In genomic region chr7:129208667-129209066, GRCh38 we compare ENCODE assay signal across 22 cellular contexts. TPM values are rescaled to one million over a fixed set of nuclear protein-coding genes. Genes with fewer than 3 reads are reported as not detected.
"Had no signal": no experiment of that assay in that cellular context is flagged by ENCODE, and none has a peak within 500 bp of the region (broad histone marks: within the 10 kb centered on the region; RNA-seq: fewer than 3 reads in every experiment).

No MANE protein-coding gene starts in this region.

- H3K4me1 Mint-ChIP-seq: activated naive CD8-positive, alpha-beta T cell treated with anti-CD3 and anti-CD28 coated beads, Interleukin-2, amount 50 U/mL, for 24 hours had no signal

- ATAC-seq: activated CD4-positive, CD25-positive, alpha-beta regulatory T cell treated with anti-CD3 and anti-CD28 coated beads, Interleukin-2, amount 50 U/mL, for 24 hours; activated CD8-positive, alpha-beta T cell treated with anti-CD3 and anti-CD28 coated beads for 36 hours; activated naive CD4-positive, alpha-beta T cell treated with anti-CD3 and anti-CD28 coated beads, Interleukin-2, amount 50 U/mL, for 72 hours; activated naive CD8-positive, alpha-beta T cell treated with anti-CD3 and anti-CD28 coated beads, Interleukin-2, amount 50 U/mL, for 24 hours; body of pancreas; PC-3; SK-N-SH treated with all-trans-retinoic acid at 6 μM for 48 hours had no signal

- H3K27ac Mint-ChIP-seq: activated CD8-positive, alpha-beta T cell treated with anti-CD3 and anti-CD28 coated beads for 36 hours; activated naive CD4-positive, alpha-beta T cell treated with anti-CD3 and anti-CD28 coated beads, Interleukin-2, amount 50 U/mL, for 72 hours; activated naive CD8-positive, alpha-beta T cell treated with anti-CD3 and anti-CD28 coated beads, Interleukin-2, amount 50 U/mL, for 24 hours; activated T-helper 1 cell treated with anti-CD3 and anti-CD28 coated beads, Interleukin-12 subunit alpha, Interleukin-12 subunit beta, Interleukin-2, Interleukin-4 antibody, amounts not matched to agents 30 ng/mL and 10 ng/mL and 1 ng/mL, durations not matched to agents 14 hours and 24 hours and 36 hours had no signal

- H3K4me3 Mint-ChIP-seq: activated CD8-positive, alpha-beta T cell treated with anti-CD3 and anti-CD28 coated beads for 36 hours; activated naive CD8-positive, alpha-beta T cell treated with anti-CD3 and anti-CD28 coated beads, Interleukin-2, amount 50 U/mL, for 24 hours; activated T-helper 1 cell treated with anti-CD3 and anti-CD28 coated beads, Interleukin-12 subunit alpha, Interleukin-12 subunit beta, Interleukin-2, Interleukin-4 antibody, amounts not matched to agents 30 ng/mL and 10 ng/mL and 1 ng/mL, durations not matched to agents 14 hours and 24 hours and 36 hours had no signal

- H3K36me3 Mint-ChIP-seq: activated naive CD4-positive, alpha-beta T cell treated with anti-CD3 and anti-CD28 coated beads, Interleukin-2, amount 50 U/mL, for 72 hours had no signal

- DNase-seq: activated CD4-positive, alpha-beta T cell treated with anti-CD3 and anti-CD28 coated beads for 4 hours; activated CD8-positive, alpha-beta memory T cell treated with anti-CD3 and anti-CD28 coated beads, Interleukin-2, amount 50 U/mL, for 48 hours; activated CD8-positive, alpha-beta T cell treated with anti-CD3 and anti-CD28 coated beads for 36 hours; activated effector memory CD4-positive, alpha-beta T cell treated with Interleukin-2 at 50 U/mL for 16 hours; activated naive CD4-positive, alpha-beta T cell; activated naive CD8-positive, alpha-beta T cell treated with anti-CD3 and anti-CD28 coated beads, Interleukin-2, amount 50 U/mL, for 24 hours; activated T-cell treated with anti-CD3 and anti-CD28 coated beads, Interleukin-2, amount 50 U/mL, for 1 hour; amniotic stem cell; body of pancreas; central memory CD4-positive, alpha-beta T cell; Karpas-422; NCI-H1048; NCI-H1694; NCI-H2029; PC-3; SHP77; SW 1271 had no signal

- H3K9me3 Mint-ChIP-seq: activated CD8-positive, alpha-beta T cell treated with anti-CD3 and anti-CD28 coated beads for 36 hours; activated naive CD4-positive, alpha-beta T cell treated with anti-CD3 and anti-CD28 coated beads, Interleukin-2, amount 50 U/mL, for 72 hours; activated naive CD8-positive, alpha-beta T cell treated with anti-CD3 and anti-CD28 coated beads, Interleukin-2, amount 50 U/mL, for 24 hours; activated T-helper 1 cell treated with anti-CD3 and anti-CD28 coated beads, Interleukin-12 subunit alpha, Interleukin-12 subunit beta, Interleukin-2, Interleukin-4 antibody, amounts not matched to agents 30 ng/mL and 10 ng/mL and 1 ng/mL, durations not matched to agents 14 hours and 24 hours and 36 hours had no signal

- H3K27me3 Mint-ChIP-seq: activated CD8-positive, alpha-beta T cell treated with anti-CD3 and anti-CD28 coated beads for 36 hours; activated naive CD8-positive, alpha-beta T cell treated with anti-CD3 and anti-CD28 coated beads, Interleukin-2, amount 50 U/mL, for 24 hours had no signal

RNA-seq across cellular contexts. Expression of gene SMO, which starts 20.2 kb away (rescaled TPM):
- total RNA-seq: T-helper 1 cell treated with Interleukin-12 subunit alpha and Interleukin-12 subunit beta and Interleukin-4 antibody, amounts not matched to agents 30 ng/mL and 1 ng/mL, for 36 hours had no signal
